ENCODE assay signal across 9 cellular contexts in the genomic region with DNA sequence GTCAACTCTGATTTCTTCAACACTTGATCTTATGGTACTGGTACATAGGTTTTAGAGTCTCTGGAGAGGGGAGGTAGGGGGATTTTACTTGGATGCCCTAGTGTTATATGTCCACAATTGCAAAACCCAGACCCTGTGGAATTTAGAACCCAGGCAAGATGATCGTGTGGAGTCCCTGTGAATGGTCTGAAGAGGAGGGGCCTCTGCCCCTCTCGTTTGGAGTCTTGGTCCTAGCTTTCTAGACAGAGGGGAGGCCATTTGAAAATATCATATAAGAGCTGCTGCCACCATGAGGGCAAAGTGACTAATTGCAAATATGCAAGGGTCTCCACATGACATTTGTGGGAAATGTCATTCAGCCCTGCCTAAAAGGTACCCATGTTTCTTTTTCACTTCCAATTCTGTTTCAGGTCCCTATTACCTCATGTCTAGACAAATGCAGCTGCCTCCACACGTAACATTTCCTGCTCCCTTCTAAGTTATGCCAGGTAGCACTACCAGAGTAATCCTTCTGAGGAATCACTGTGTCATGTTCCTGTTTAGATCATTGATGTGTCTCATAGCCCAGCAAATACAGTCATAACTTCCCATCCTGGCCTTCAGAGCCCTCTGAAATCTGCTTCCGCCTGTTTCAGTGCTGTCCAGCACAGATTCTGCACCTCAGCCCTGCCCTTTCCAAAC.
DNase-seq lines count a peak whose midpoint lies in the region; ATAC-seq and TF ChIP-seq lines count a peak whose summit lies in the region.
"Had no signal": no experiment of that assay in that cellular context is flagged by ENCODE, and none has a peak within 500 bp of the region (broad histone marks: within the 10 kb centered on the region; RNA-seq: fewer than 3 reads in every experiment).

No MANE protein-coding gene starts in this region.

- no peaks in the 10 kb centered on the region for H3K36me3 Mint-ChIP-seq in chondrocyte (ENCODE audit: low read depth)

- ATAC-seq in GM18498 (IDR thresholded peaks at IDR 0.05; ENCODE audit: unreplicated experiment) (peak; percentile 80), HG02763 (IDR thresholded peaks at IDR 0.05; ENCODE audit: unreplicated experiment) (peak; percentile 73), right lobe of liver (peak; percentile 67 to 80 (median 72))
- peak; percentile 79 for ATAC-seq in stimulated activated naive CD8-positive, alpha-beta T cell treated with anti-CD3 and anti-CD28 coated beads, Interleukin-15, Interleukin-2, amounts not matched to agents 100 U/mL and 50 U/mL, for 24 hours

- no peak overlapping the region for H3K4me3 ChIP-seq in AG09309 (ENCODE audit: control insufficient read depth, low read depth, low read length)
- H3K4me3 ChIP-seq in right lobe of liver = no peak overlapping the region

- H3K9me3 ChIP-seq in right lobe of liver = no peaks in the 10 kb centered on the region

- WGBS in right lobe of liver (ENCODE audit: insufficient coverage, low coverage, low lambda C conversion rate, missing lambda C conversion rate) = 16% methylated on average over 4 of the region's 4 CpGs

- intact Hi-C loops in right lobe of liver (cut with DNase I) = loop anchor here (10.0 kb wide), 1 partner anchor 169 kb away; no protein-coding TSS in a partner anchor

- no peak overlapping the region for H3K4me3 Mint-ChIP-seq in chondrocyte (ENCODE audit: unreplicated experiment)

- peaks cover 0 to 29% (median 6%) of the 10 kb centered on the region in 4 donors for H3K4me1 ChIP-seq in right lobe of liver

- H3K4me1 Mint-ChIP-seq in chondrocyte (ENCODE audit: low read depth) = peaks cover 29% of the 10 kb centered on the region

- peaks cover 0 to 13% (median 2%) of the 10 kb centered on the region in 4 donors for H3K36me3 ChIP-seq in right lobe of liver

- TF ChIP-seq CTCF in AG09309 (IDR thresholded peaks at IDR 0.05; ENCODE audit: control insufficient read depth, insufficient read depth, low read depth, low read length, missing control alignments) = peak; percentile 52
- peak; percentile 86 for TF ChIP-seq CTCF in chondrocyte (IDR thresholded peaks at IDR 0.05)
- peak; percentile 58 to 64 (median 58) for TF ChIP-seq CTCF in right lobe of liver (IDR thresholded peaks at IDR 0.05)

- H3K27ac Mint-ChIP-seq in chondrocyte (ENCODE audit: unreplicated experiment) = peak overlapping the region; percentile 62

- TF ChIP-seq POLR2A in right lobe of liver (IDR thresholded peaks at IDR 0.05) = no peak

- H3K27me3 ChIP-seq in right lobe of liver = no peaks in the 10 kb centered on the region

- H3K27ac ChIP-seq in right lobe of liver = no peak overlapping the region

- H3K9me3 Mint-ChIP-seq in chondrocyte (ENCODE audit: low read depth) = no peaks in the 10 kb centered on the region
- H3K9me3 Mint-ChIP-seq: IgD-negative memory B cell had no signal

- DNase-seq in AG09309 (ENCODE audit: low read depth) (no peak), NCI-H1092 treated with DMSO at 0.1 percent for 48 hours (lab: John Stamatoyannopoulos, UW) (peak; percentile 65), T-helper 22 cell (ENCODE audit: low read depth) (peak; percentile 17), chondrocyte (ENCODE audit: low spot score) (no peak), right lobe of liver (no peak)
- peak; percentile 34 for DNase-seq in stimulated activated naive CD8-positive, alpha-beta T cell treated with anti-CD3 and anti-CD28 coated beads, Interleukin-15, Interleukin-2, amounts not matched to agents 100 U/mL and 50 U/mL, for 24 hours

- H3K27me3 Mint-ChIP-seq in chondrocyte (ENCODE audit: low read depth) = no peaks in the 10 kb centered on the region
- H3K27me3 Mint-ChIP-seq: IgD-negative memory B cell had no signal

Comparison
In these comparisons a context has a peak if more than half of its experiments do, and no peak if none do; other contexts are left out.
1. DNase-seq: peak in NCI-H1092 treated with DMSO at 0.1 percent for 48 hours (single experiment), T-helper 22 cell (single experiment) and stimulated activated naive CD8-positive, alpha-beta T cell treated with anti-CD3 and anti-CD28 coated beads, Interleukin-15, Interleukin-2, amounts not matched to agents 100 U/mL and 50 U/mL, for 24 hours (single experiment); none in AG09309 (single experiment), chondrocyte (single experiment) and right lobe of liver (0 of 3).
2. Peak in every context shown above with its lines, with median percentiles within 50 percentile points of each other: CTCF ChIP-seq and ATAC-seq.